Comparison of ENCODE assay signal across 23 cellular contexts in the genomic region with DNA sequence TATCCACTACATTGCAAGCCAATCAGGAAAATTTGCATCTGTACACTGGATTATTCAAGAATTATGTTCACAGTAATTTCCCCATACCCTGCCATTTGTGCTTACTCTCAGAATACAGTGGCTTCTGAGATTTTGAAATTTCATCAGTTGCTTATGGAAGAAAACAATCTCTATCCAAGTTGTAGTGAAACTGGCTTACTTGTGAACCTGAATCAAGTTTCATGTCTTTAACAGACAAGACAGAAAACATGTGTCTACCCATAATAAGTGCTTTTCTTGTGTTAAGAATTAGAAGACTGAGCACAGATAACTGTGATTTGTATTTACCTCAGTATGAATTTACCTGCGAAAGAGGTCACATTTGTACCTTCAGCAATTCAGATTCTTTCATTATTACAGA.
DNase-seq lines count a peak whose midpoint lies in the region; ATAC-seq and TF ChIP-seq lines count a peak whose summit lies in the region.
"Had no signal": no experiment of that assay in that cellular context is flagged by ENCODE, and none has a peak within 500 bp of the region (broad histone marks: within the 10 kb centered on the region; RNA-seq: fewer than 3 reads in every experiment).

No MANE protein-coding gene starts in this region.

- intact Hi-C loops in A673 (cut with micrococcal nuclease; ENCODE audit: unreplicated experiment): no loop called here

- H3K4me3 ChIP-seq in A673 (ENCODE audit: low read depth, low read length, poor library complexity, severe bottlenecking) (no peak overlapping the region), KMS-11 (IDR thresholded peaks at IDR 0.05; ENCODE audit: insufficient read depth, low read depth, low read length) (no peak overlapping the region), MG63 (no peak overlapping the region)
- H3K4me3 ChIP-seq: BLaER1 treated with 17β-estradiol and CSF1 and Interleukin-3, amounts not matched to agents 10 nM and 100 nM; GM12878; GM23248 had no signal

- peak overlapping the region; percentile 90 for H3K27ac Mint-ChIP-seq in chondrocyte (ENCODE audit: unreplicated experiment)
- no peak overlapping the region for H3K27ac Mint-ChIP-seq in activated CD8-positive, alpha-beta T cell treated with anti-CD3 and anti-CD28 coated beads, Interleukin-2, amount 10 ng/mL, durations not matched to agents 7 days and 5 days
- H3K27ac Mint-ChIP-seq: CD14-positive monocyte; CD4-positive, alpha-beta T cell; CD8-positive, alpha-beta memory T cell had no signal

- no peak overlapping the region for H3K9ac ChIP-seq in KMS-11
- H3K9ac ChIP-seq: BLaER1 treated with 17β-estradiol and CSF1 and Interleukin-3, amounts not matched to agents 10 nM and 100 nM; GM23248 had no signal

- no peaks in the 10 kb centered on the region for H3K9me3 ChIP-seq in A673 (ENCODE audit: low read depth, low read length, poor library complexity, severe bottlenecking)
- no peaks in the 10 kb centered on the region for H3K9me3 ChIP-seq in MG63
- H3K9me3 ChIP-seq: BE2C; BLaER1 treated with 17β-estradiol and CSF1 and Interleukin-3, amounts not matched to agents 10 nM and 100 nM had no signal

- peak overlapping the region; percentile 36; the same call in 1 of the 2 replicates for H3K4me2 ChIP-seq in KMS-11
- H3K4me2 ChIP-seq: BLaER1 treated with 17β-estradiol and CSF1 and Interleukin-3, amounts not matched to agents 10 nM and 100 nM had no signal

- H3K4me1 ChIP-seq in A673 (ENCODE audit: insufficient read depth, low read length, poor library complexity, severe bottlenecking): peaks cover 41% of the 10 kb centered on the region
- peaks cover 22% of the 10 kb centered on the region for H3K4me1 ChIP-seq in KMS-11 (ENCODE audit: low read depth, poor library complexity, severe bottlenecking)
- H3K4me1 ChIP-seq: BE2C had no signal

- no peaks in the 10 kb centered on the region for H3K79me2 ChIP-seq in KMS-11 (ENCODE audit: insufficient read depth, low read depth)

- H3K36me3 ChIP-seq in A673 (ENCODE audit: insufficient read depth, low read length, poor library complexity, severe bottlenecking) (no peaks in the 10 kb centered on the region), KMS-11 (ENCODE audit: insufficient read depth) (no peaks in the 10 kb centered on the region), MG63 (no peaks in the 10 kb centered on the region)
- H3K36me3 ChIP-seq: BE2C; BLaER1 treated with 17β-estradiol and CSF1 and Interleukin-3, amounts not matched to agents 10 nM and 100 nM had no signal

- TF ChIP-seq CTCF in A673 (conservative IDR thresholded peaks at IDR 0.05; ENCODE audit: low read depth, low read length) (no peak), KMS-11 (conservative IDR thresholded peaks at IDR 0.05; ENCODE audit: low read depth, low read length) (no peak), chondrocyte (IDR thresholded peaks at IDR 0.05) (no peak)

- ATAC-seq in activated CD8-positive, alpha-beta T cell treated with anti-CD3 and anti-CD28 coated beads, Interleukin-2, amount 10 ng/mL, durations not matched to agents 7 days and 5 days: no peak
- ATAC-seq: GM12878, HCT116 had no signal

- H3K27ac ChIP-seq in A673 (ENCODE audit: low read depth, low read length, poor library complexity, severe bottlenecking) (peak overlapping the region; percentile 0), KMS-11 (peak overlapping the region; percentile 27; the same call in 1 of the 2 replicates)
- H3K27ac ChIP-seq: 22Rv1; BLaER1 treated with 17β-estradiol and CSF1 and Interleukin-3, amounts not matched to agents 10 nM and 100 nM; GM23248 had no signal

- no peaks in the 10 kb centered on the region for H3K9me3 Mint-ChIP-seq in chondrocyte (ENCODE audit: low read depth)
- peaks cover 9% of the 10 kb centered on the region for H3K9me3 Mint-ChIP-seq in activated CD8-positive, alpha-beta T cell treated with anti-CD3 and anti-CD28 coated beads, Interleukin-2, amount 10 ng/mL, durations not matched to agents 7 days and 5 days (ENCODE audit: insufficient read depth)

- no peak for DNase-seq in A673 (ENCODE audit: low spot score)
- peak; percentile 5 for DNase-seq in NCI-H526 treated with DMSO at 0.1 percent for 48 hours (lab: John Stamatoyannopoulos, UW)
- DNase-seq in chondrocyte (ENCODE audit: low spot score): no peak
- no peak for DNase-seq in retina
- DNase-seq in MG63: no peak
- no peak for DNase-seq in activated CD8-positive, alpha-beta T cell treated with anti-CD3 and anti-CD28 coated beads, Interleukin-2, amount 10 ng/mL, durations not matched to agents 7 days and 5 days
- DNase-seq: ACHN; AML-193; BE2C; CD4-positive, alpha-beta T cell; CD8-positive, alpha-beta memory T cell; DMS 273 treated with DMSO at 0.1 percent for 48 hours; DMS79; EL; GDM1; GM23248; H9 had no signal

- CTCF ChIA-PET in A673 (lab: Charles Lee): no interaction called here
- CTCF ChIA-PET in activated CD8-positive, alpha-beta T cell treated with anti-CD3 and anti-CD28 coated beads, Interleukin-2, amount 10 ng/mL, durations not matched to agents 7 days and 5 days (lab: Charles Lee): no interaction called here

- no peaks in the 10 kb centered on the region for H4K20me1 ChIP-seq in KMS-11 (ENCODE audit: insufficient read depth)
- H4K20me1 ChIP-seq: BLaER1 treated with 17β-estradiol and CSF1 and Interleukin-3, amounts not matched to agents 10 nM and 100 nM had no signal

- H3K36me3 Mint-ChIP-seq in chondrocyte (ENCODE audit: low read depth): no peaks in the 10 kb centered on the region
- no peaks in the 10 kb centered on the region for H3K36me3 Mint-ChIP-seq in activated CD8-positive, alpha-beta T cell treated with anti-CD3 and anti-CD28 coated beads, Interleukin-2, amount 10 ng/mL, durations not matched to agents 7 days and 5 days (ENCODE audit: low read depth)
- H3K36me3 Mint-ChIP-seq: CD8-positive, alpha-beta memory T cell had no signal

- peaks cover 33% of the 10 kb centered on the region for H3K4me1 Mint-ChIP-seq in chondrocyte (ENCODE audit: low read depth)
- no peaks in the 10 kb centered on the region for H3K4me1 Mint-ChIP-seq in activated CD8-positive, alpha-beta T cell treated with anti-CD3 and anti-CD28 coated beads, Interleukin-2, amount 10 ng/mL, durations not matched to agents 7 days and 5 days (ENCODE audit: low read depth)
- H3K4me1 Mint-ChIP-seq: CD8-positive, alpha-beta memory T cell had no signal

- H2AFZ ChIP-seq in KMS-11 (ENCODE audit: low read depth): no peak overlapping the region
- H2AFZ ChIP-seq: GM23248 had no signal

- no peak overlapping the region for H3K4me3 Mint-ChIP-seq in chondrocyte (ENCODE audit: unreplicated experiment)
- no peak overlapping the region for H3K4me3 Mint-ChIP-seq in activated CD8-positive, alpha-beta T cell treated with anti-CD3 and anti-CD28 coated beads, Interleukin-2, amount 10 ng/mL, durations not matched to agents 7 days and 5 days
- H3K4me3 Mint-ChIP-seq: CD14-positive monocyte; CD4-positive, alpha-beta T cell; CD8-positive, alpha-beta memory T cell; H9 had no signal

- BruUV-seq in A673 (replicated peaks; lab: Mats Ljungman, UMichigan): no TSS peak

- H3K27me3 Mint-ChIP-seq in chondrocyte (ENCODE audit: low read depth): no peaks in the 10 kb centered on the region
- no peaks in the 10 kb centered on the region for H3K27me3 Mint-ChIP-seq in activated CD8-positive, alpha-beta T cell treated with anti-CD3 and anti-CD28 coated beads, Interleukin-2, amount 10 ng/mL, durations not matched to agents 7 days and 5 days (ENCODE audit: low read depth)
- H3K27me3 Mint-ChIP-seq: CD4-positive, alpha-beta T cell; CD8-positive, alpha-beta memory T cell had no signal

- H3K27me3 ChIP-seq in A673 (replicated peaks; ENCODE audit: insufficient read depth, low read depth, low read length, poor library complexity) (no peaks in the 10 kb centered on the region), KMS-11 (ENCODE audit: insufficient read depth, low read depth) (no peaks in the 10 kb centered on the region), MG63 (no peaks in the 10 kb centered on the region)
- H3K27me3 ChIP-seq: BE2C; BLaER1 treated with 17β-estradiol and CSF1 and Interleukin-3, amounts not matched to agents 10 nM and 100 nM had no signal

- POLR2A ChIA-PET in A673 (lab: Charles Lee; ENCODE audit: low non-redundant PET): no interaction called here
- POLR2A ChIA-PET in activated CD8-positive, alpha-beta T cell treated with anti-CD3 and anti-CD28 coated beads, Interleukin-2, amount 10 ng/mL, durations not matched to agents 7 days and 5 days (lab: Charles Lee): no interaction called here
